ENCODE assay signal across 23 cellular contexts in the genomic region with DNA sequence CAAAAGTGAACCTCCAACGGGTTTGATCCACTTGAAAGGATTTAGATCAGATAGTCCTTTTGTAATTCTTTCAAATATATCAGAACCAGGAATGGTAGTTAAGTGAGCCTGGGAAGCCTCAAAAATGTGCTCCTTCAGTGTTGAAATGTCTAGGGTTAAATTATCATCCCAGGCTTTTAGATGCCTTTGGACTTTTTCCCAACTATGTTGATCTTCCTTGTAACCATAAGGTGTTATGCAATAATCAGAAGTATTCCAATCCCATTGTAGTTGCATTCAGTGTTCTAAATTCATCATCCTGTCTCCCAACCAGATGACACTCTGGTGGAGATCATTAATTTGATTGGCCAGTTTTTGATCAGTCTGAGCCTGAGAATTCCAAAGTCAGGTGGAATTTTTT. TPM values are rescaled to one million over a fixed set of nuclear protein-coding genes. Genes with fewer than 3 reads are reported as not detected.
"Had no signal": no experiment of that assay in that cellular context is flagged by ENCODE, and none has a peak within 500 bp of the region (broad histone marks: within the 10 kb centered on the region; RNA-seq: fewer than 3 reads in every experiment).

No MANE protein-coding gene starts in this region.

- H3K4me3 Mint-ChIP-seq: dendritic cell treated with granulocyte-macrophage colony-stimulating factor and Interleukin-4, amounts not matched to agents 40 ng/mL and 50 ng/mL, for 4 days; naive thymus-derived CD4-positive, alpha-beta T cell; neural progenitor cell had no signal

- H3K36me3 ChIP-seq: adrenal gland, gastroesophageal sphincter, heart right ventricle, neural progenitor cell, prostate gland, stomach, upper lobe of left lung had no signal

- H3K27ac ChIP-seq: adrenal gland, gastroesophageal sphincter, heart right ventricle, neural progenitor cell, prostate gland, stomach, testis, upper lobe of left lung, VCaP had no signal

- FAIRE-seq: small intestine had no signal

- H3K9me3 ChIP-seq: prostate gland, testis had no signal

- ATAC-seq: activated naive CD4-positive, alpha-beta T cell treated with anti-CD3 and anti-CD28 coated beads, Interleukin-2, amount 50 U/mL, for 72 hours; esophagus mucosa; gastroesophageal sphincter; heart right ventricle; mucosa of descending colon; naive thymus-derived CD4-positive, alpha-beta T cell; right cardiac atrium had no signal

- H3K4me1 ChIP-seq: neural progenitor cell, prostate gland, testis had no signal

- H3K4me2 ChIP-seq: neural progenitor cell had no signal

- H3K27me3 ChIP-seq: adrenal gland, gastroesophageal sphincter, heart right ventricle, neural progenitor cell, stomach, testis, upper lobe of left lung had no signal

- DNase-seq: activated CD4-positive, alpha-beta T cell treated with anti-CD3 and anti-CD28 coated beads for 1 hour; activated gamma-delta T cell treated with Interleukin-2 at 50 U/mL for 16 hours; adrenal gland; effector CD8-positive, alpha-beta T cell; heart right ventricle; kidney glomerular epithelial cell; mesenchymal stem cell; mucosa of descending colon; naive thymus-derived CD4-positive, alpha-beta T cell; right cardiac atrium; small intestine; stimulated activated CD4-positive, alpha-beta T cell treated with anti-CD3 and anti-CD28 coated beads, Interleukin-4, amount 100 ng/mL, for 1 hour; stomach; T-helper 2 cell; testis; upper lobe of left lung had no signal

- H3K27me3 Mint-ChIP-seq: dendritic cell treated with granulocyte-macrophage colony-stimulating factor and Interleukin-4, amounts not matched to agents 40 ng/mL and 50 ng/mL, for 4 days had no signal

- H3K36me3 Mint-ChIP-seq: neural progenitor cell had no signal

- H3K9ac ChIP-seq: neural progenitor cell had no signal

- H3K27ac Mint-ChIP-seq: activated naive CD4-positive, alpha-beta T cell treated with anti-CD3 and anti-CD28 coated beads, Interleukin-2, amount 50 U/mL, for 72 hours; dendritic cell treated with granulocyte-macrophage colony-stimulating factor and Interleukin-4, amounts not matched to agents 40 ng/mL and 50 ng/mL, for 4 days; naive thymus-derived CD4-positive, alpha-beta T cell; neural progenitor cell had no signal

- H3K4me3 ChIP-seq: adrenal gland, gastroesophageal sphincter, heart right ventricle, mucosa of descending colon, neural progenitor cell, prostate gland, stomach, testis, upper lobe of left lung had no signal

- H3K4me1 Mint-ChIP-seq: neural progenitor cell had no signal

- H2AFZ ChIP-seq: neural progenitor cell had no signal

RNA-seq across cellular contexts. Expression of a gene that starts 35.0 kb away (rescaled TPM):
- total RNA-seq: activated naive CD4-positive, alpha-beta T cell treated with anti-CD3 and anti-CD28 coated beads, Interleukin-2, amount 50 U/mL, for 72 hours had no signal
